In the genomic region with DNA sequence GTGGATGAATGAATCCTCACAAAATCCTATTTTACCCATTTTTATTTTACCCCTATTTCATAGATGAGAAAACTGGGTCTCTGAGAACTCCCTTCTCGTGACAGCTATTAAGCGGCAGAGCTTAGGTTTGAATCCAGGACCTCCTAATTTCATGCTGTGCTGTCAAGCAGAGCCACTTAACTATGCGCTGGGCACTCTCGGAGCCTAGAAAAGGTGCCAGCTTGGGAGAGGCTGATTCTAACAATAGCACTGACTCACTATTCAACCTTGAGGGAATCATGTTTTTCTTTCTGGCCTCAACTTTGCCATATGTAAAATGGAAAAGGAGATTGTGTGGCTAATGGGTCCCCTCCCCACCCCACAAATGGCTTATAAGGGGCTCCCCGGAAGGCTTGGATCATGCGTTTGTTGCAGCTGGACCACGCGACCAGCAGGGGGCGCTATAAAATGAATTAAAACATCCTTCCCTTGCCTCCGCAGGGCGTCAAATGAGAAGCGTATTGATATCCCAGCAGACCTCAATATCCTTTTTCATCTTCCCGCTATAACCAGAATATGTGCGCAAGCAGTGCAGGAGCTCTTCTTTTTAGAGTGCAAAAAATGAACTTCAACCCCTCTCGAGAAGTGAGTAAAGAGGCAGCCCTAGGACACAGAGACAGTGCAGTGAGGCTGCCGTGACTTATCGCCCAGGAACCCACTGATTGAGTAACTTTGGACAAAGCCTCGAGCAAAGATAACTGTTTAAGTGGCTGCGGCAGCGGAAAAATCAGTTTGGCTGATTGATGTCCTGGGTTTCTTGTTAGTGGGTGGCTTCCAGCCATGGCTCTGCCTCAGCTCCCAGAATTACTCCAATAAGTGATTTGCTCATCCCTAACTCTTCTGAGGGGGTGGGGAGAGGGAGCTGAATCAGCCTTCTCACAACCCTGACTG, we compare ENCODE assay signal across 9 cellular contexts. TPM values are rescaled to one million over a fixed set of nuclear protein-coding genes. Genes with fewer than 3 reads are reported as not detected.
DNase-seq lines count a peak whose midpoint lies in the region; ATAC-seq, FAIRE-seq and TF ChIP-seq lines count a peak whose summit lies in the region.
"Had no signal": no experiment of that assay in that cellular context is flagged by ENCODE, and none has a peak within 500 bp of the region (broad histone marks: within the 10 kb centered on the region; RNA-seq: fewer than 3 reads in every experiment).

No MANE protein-coding gene starts in this region.

- intact Hi-C loops in CD4-positive, alpha-beta memory T cell (cut with micrococcal nuclease), result no loop called here
- intact Hi-C loops in PC-3 (cut with micrococcal nuclease) (loop anchor here (5.0 kb wide), 1 partner anchor 166 kb away; no protein-coding TSS in a partner anchor), mucosa of descending colon (cut with DNase I, micrococcal nuclease) (loop anchor here in 1 of 2 donors (5.0 kb wide), 1 partner anchor 166 kb away; no protein-coding TSS in a partner anchor)

- no peak overlapping the region for H3K27ac ChIP-seq in CD4-positive, alpha-beta memory T cell (ENCODE audit: low read depth, low read length)
- H3K27ac ChIP-seq in PC-3 (ENCODE audit: low read length), result no peak overlapping the region

- peak; percentile 97 for TF ChIP-seq CTCF in PC-3 (conservative IDR thresholded peaks at IDR 0.05; ENCODE audit: low read depth, low read length)
- TF ChIP-seq CTCF in choroid plexus epithelial cell (conservative IDR thresholded peaks at IDR 0.05; ENCODE audit: low read depth, low read length), result peak; percentile 86
- peak; percentile 75 for TF ChIP-seq CTCF in mucosa of descending colon (IDR thresholded peaks at IDR 0.05)

- no peak overlapping the region for H3K4me3 ChIP-seq in CD4-positive, alpha-beta memory T cell (ENCODE audit: low read length in 2 of 2)
- no peak overlapping the region for H3K4me3 ChIP-seq in PC-3 (ENCODE audit: low read length)
- no peak overlapping the region for H3K4me3 ChIP-seq in choroid plexus epithelial cell (ENCODE audit: low read depth, low read length)
- no peak overlapping the region for H3K4me3 ChIP-seq in mucosa of descending colon

- no peaks in the 10 kb centered on the region for H3K9me3 Mint-ChIP-seq in CD4-positive, alpha-beta memory T cell
- H3K9me3 Mint-ChIP-seq: T-helper 1 cell treated with Interleukin-12 subunit alpha and Interleukin-12 subunit beta and Interleukin-4 antibody, amounts not matched to agents 30 μg/mL and 1 μg/mL, for 36 hours had no signal

- no peak overlapping the region for H3K4me3 Mint-ChIP-seq in CD4-positive, alpha-beta memory T cell
- H3K4me3 Mint-ChIP-seq: T-helper 1 cell treated with Interleukin-12 subunit alpha and Interleukin-12 subunit beta and Interleukin-4 antibody, amounts not matched to agents 30 μg/mL and 1 μg/mL, for 36 hours had no signal

- no peaks in the 10 kb centered on the region for H3K36me3 Mint-ChIP-seq in CD4-positive, alpha-beta memory T cell

- no peaks in the 10 kb centered on the region for H3K36me3 ChIP-seq in CD4-positive, alpha-beta memory T cell (ENCODE audit: insufficient read depth, low read length)
- H3K36me3 ChIP-seq in PC-3 (ENCODE audit: low read depth, low read length) (no peaks in the 10 kb centered on the region), mucosa of descending colon (ENCODE audit: low read depth) (no peaks in the 10 kb centered on the region)

- no peak overlapping the region for H3K27ac Mint-ChIP-seq in CD4-positive, alpha-beta memory T cell
- H3K27ac Mint-ChIP-seq: T-helper 1 cell treated with Interleukin-12 subunit alpha and Interleukin-12 subunit beta and Interleukin-4 antibody, amounts not matched to agents 30 μg/mL and 1 μg/mL, for 36 hours had no signal

- no peaks in the 10 kb centered on the region for H3K9me3 ChIP-seq in CD4-positive, alpha-beta memory T cell (ENCODE audit: control insufficient read depth in 1 of 2, low read length in 2 of 2)
- H3K9me3 ChIP-seq in PC-3 (ENCODE audit: low read length) (no peaks in the 10 kb centered on the region), mucosa of descending colon (no peaks in the 10 kb centered on the region)

- H3K79me2 ChIP-seq in PC-3 (ENCODE audit: low read length), result no peaks in the 10 kb centered on the region

- no peak overlapping the region for H3K4me2 ChIP-seq in PC-3 (ENCODE audit: low read length)

- H3K4me1 Mint-ChIP-seq in CD4-positive, alpha-beta memory T cell, result no peaks in the 10 kb centered on the region

- H3K27me3 Mint-ChIP-seq in CD4-positive, alpha-beta memory T cell, result peaks cover 37 to 39% of the 10 kb centered on the region in 2 donors

- POLR2A ChIA-PET in CD4-positive, alpha-beta memory T cell (lab: Charles Lee; ENCODE audit: partially characterized antibody), result no interaction called here
- POLR2A ChIA-PET in PC-3 (lab: Charles Lee; ENCODE audit: unreplicated experiment), result no interaction called here

- FAIRE-seq in GM19239 (lab: Jason Lieb, UNC), result peak; percentile 71

- ATAC-seq in PC-3 (no peak), mucosa of descending colon (peak; percentile 45), HG03520 (IDR thresholded peaks at IDR 0.05; ENCODE audit: unreplicated experiment) (no peak), HG03565 (IDR thresholded peaks at IDR 0.05; ENCODE audit: unreplicated experiment) (no peak)

- no peaks in the 10 kb centered on the region for H4K20me1 ChIP-seq in PC-3 (ENCODE audit: low read length)

- H2AFZ ChIP-seq in PC-3 (ENCODE audit: low read length), result no peak overlapping the region

- H3K9me2 ChIP-seq in PC-3 (replicated peaks; ENCODE audit: low read length), result no peaks in the 10 kb centered on the region

- H3K4me1 ChIP-seq in CD4-positive, alpha-beta memory T cell (ENCODE audit: insufficient read depth, low read length), result no peaks in the 10 kb centered on the region
- H3K4me1 ChIP-seq in PC-3 (ENCODE audit: insufficient read depth, low read length) (no peaks in the 10 kb centered on the region), mucosa of descending colon (ENCODE audit: low read depth) (no peaks in the 10 kb centered on the region)

- no TSS peak for BruUV-seq in PC-3 (replicated peaks; lab: Mats Ljungman, UMichigan)

- H3F3A ChIP-seq in PC-3 (ENCODE audit: low read length, unreplicated experiment), result no peaks in the 10 kb centered on the region

- H3K9ac ChIP-seq in PC-3 (ENCODE audit: low read length), result no peak overlapping the region

- peak in 3 of 5 donors; percentile 13 to 25 (median 18) for DNase-seq in CD4-positive, alpha-beta memory T cell
- DNase-seq in GM19239 (ENCODE audit: insufficient read length, low spot score), result peak; percentile 19
- DNase-seq in PC-3, result peak; percentile 49
- DNase-seq in choroid plexus epithelial cell (ENCODE audit: low read depth), result peak; percentile 52
- DNase-seq in mucosa of descending colon, result peak in 1 of 3 donors; percentile 25
- no peak for DNase-seq in GM19238 (ENCODE audit: insufficient read length, low spot score)

- peaks cover 4% of the 10 kb centered on the region for H3K27me3 ChIP-seq in CD4-positive, alpha-beta memory T cell (ENCODE audit: insufficient read depth, low read length)
- peaks cover 36% of the 10 kb centered on the region; the same call in 1 of the 2 replicates for H3K27me3 ChIP-seq in PC-3 (ENCODE audit: low read length)

- CTCF ChIA-PET in CD4-positive, alpha-beta memory T cell (lab: Charles Lee; ENCODE audit: partially characterized antibody), result interaction anchor here (0.8 to 5.4 kb wide), 12 partner anchors 9 to 201 kb away, joined by 3 to 52 read pairs (median 3); no protein-coding TSS in a partner anchor
- CTCF ChIA-PET in PC-3 (lab: Charles Lee), result interaction anchor here (0.5 to 0.6 kb wide), 2 partner anchors 148 to 967 kb away, joined by 3 to 11 read pairs; no protein-coding TSS in a partner anchor

RNA-seq across cellular contexts. Expression of gene PDYN, which starts 12.9 kb away (rescaled TPM):
- total RNA-seq in CD4-positive, alpha-beta memory T cell, result not detected
- polyA plus RNA-seq in CD4-positive, alpha-beta memory T cell, result not detected
- total RNA-seq in PC-3 (2014; rRNA removed), result not detected in 2 replicates
- total RNA-seq in mucosa of descending colon, result not detected
